In genomic region chr19:37077929-37078716, GRCh38 we compare ENCODE assay signal across 8 cellular contexts. TPM values are rescaled to one million over a fixed set of nuclear protein-coding genes. Genes with fewer than 3 reads are reported as not detected.
DNase-seq lines count a peak whose midpoint lies in the region; ATAC-seq, FAIRE-seq and TF ChIP-seq lines count a peak whose summit lies in the region.

TSS of gene ZNF420 (plus strand) at chr19:37078433. CDS start at chr19:37089119, 10,686 bp downstream.

- no peak for TF ChIP-seq CTCF in astrocyte of the spinal cord (IDR thresholded peaks at IDR 0.05; ENCODE audit: low read depth, low read length)

- DNase-seq in GM18507 (ENCODE audit: extremely low spot score, insufficient read length, low read depth) (peak; percentile 71), NCI-H2081 (lab: John Stamatoyannopoulos, UW) (peak; percentile 91 to 97), T1000 (lab: John Stamatoyannopoulos, UW) (peak; percentile 97), astrocyte of the spinal cord (ENCODE audit: low read depth, low spot score) (peak; percentile 96), hippocampal formation (lab: John Stamatoyannopoulos, UW) (peak; percentile 90 to 94), renal cortical epithelial cell (ENCODE audit: low read depth) (peak; percentile 90), LoVo (ENCODE audit: low spot score) (no peak)

- peak; percentile 98 for FAIRE-seq in GM18507 (lab: Jason Lieb, UNC)

- peak within 1 kb of the TSS; percentile 80 for H3K4me3 ChIP-seq in astrocyte of the spinal cord (ENCODE audit: low read depth, low read length)

- in situ Hi-C loops in astrocyte of the spinal cord (cut with HindIII; ENCODE audit: low sequenced_read_pairs): no loop called here

- ATAC-seq in HG02981 (IDR thresholded peaks at IDR 0.05; ENCODE audit: unreplicated experiment): peak; percentile 94

RNA-seq across cellular contexts. Expression of gene ZNF420, which starts in this region (rescaled TPM):
- 2.8 and 15.8 TPM in 2 replicates for total RNA-seq in renal cortical epithelial cell
